ENCODE assay signal across 22 cellular contexts in the genomic region with DNA sequence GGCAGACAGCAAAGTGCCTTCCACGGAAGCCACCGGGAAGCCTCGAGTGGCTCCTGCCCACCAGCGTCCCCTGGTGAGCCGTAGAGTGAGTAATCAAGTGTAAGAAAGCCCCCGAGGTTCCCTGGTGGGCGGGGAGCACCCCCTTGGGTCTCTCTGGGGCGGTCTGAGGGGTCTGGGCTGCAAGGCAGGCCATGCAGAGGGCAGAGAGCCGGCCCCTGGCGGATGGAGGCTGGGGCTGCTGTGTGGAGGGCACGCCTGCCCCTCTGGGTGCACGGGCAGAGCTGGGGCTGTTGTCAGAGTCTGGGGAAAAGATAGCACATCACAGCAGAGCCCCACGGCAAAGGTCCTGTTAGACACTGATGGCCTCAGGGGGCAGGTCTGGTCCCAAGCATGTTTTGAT.
"Had no signal": no experiment of that assay in that cellular context is flagged by ENCODE, and none has a peak within 500 bp of the region (broad histone marks: within the 10 kb centered on the region; RNA-seq: fewer than 3 reads in every experiment).

No MANE protein-coding gene starts in this region.

- H3K4me3 Mint-ChIP-seq: nephron, type B pancreatic cell had no signal

- H3K36me3 Mint-ChIP-seq: naive B cell, type B pancreatic cell had no signal

- H3K27ac Mint-ChIP-seq: naive B cell, nephron, type B pancreatic cell had no signal

- ATAC-seq: esophagus mucosa, gastrocnemius medialis, left lung had no signal

- FAIRE-seq: endometrium, urothelium cell line had no signal

- DNase-seq: effector memory CD4-positive, alpha-beta T cell; gastrocnemius medialis; islet precursor cell; left lung; mesendoderm; naive B cell; posterior cingulate gyrus; sigmoid colon; stimulated activated CD4-positive, alpha-beta T cell treated with anti-CD3 and anti-CD28 coated beads, Interleukin-2, amount 100 ng/mL, for 24 hours; stimulated activated CD4-positive, alpha-beta T cell treated with anti-CD3 and anti-CD28 coated beads, Interleukin-4, amount 100 ng/mL, for 4 hours; stimulated activated naive CD4-positive, alpha-beta T cell; stomach; thyroid gland had no signal

- H3K9me3 Mint-ChIP-seq: naive B cell, nephron, type B pancreatic cell had no signal

- H3K36me3 ChIP-seq: gastrocnemius medialis, neutrophil, thyroid gland had no signal

- H3K27ac ChIP-seq: coronary artery, gastrocnemius medialis, left lung, neutrophil, sigmoid colon, skin epidermis, stomach, thyroid gland had no signal

- H3K27me3 Mint-ChIP-seq: naive B cell, type B pancreatic cell had no signal

- H3K4me3 ChIP-seq: coronary artery, gastrocnemius medialis, left lung, lung, sigmoid colon, skin epidermis, stomach, thyroid gland had no signal

- H3K9me3 ChIP-seq: gastrocnemius medialis, left lung, neutrophil, sigmoid colon, stomach, thyroid gland had no signal

- H3K4me1 ChIP-seq: left lung, stomach had no signal

- H3K27me3 ChIP-seq: gastrocnemius medialis, left lung, neutrophil, sigmoid colon, stomach, thyroid gland had no signal
